Comparison of ENCODE assay signal across 20 cellular contexts in the genomic region with DNA sequence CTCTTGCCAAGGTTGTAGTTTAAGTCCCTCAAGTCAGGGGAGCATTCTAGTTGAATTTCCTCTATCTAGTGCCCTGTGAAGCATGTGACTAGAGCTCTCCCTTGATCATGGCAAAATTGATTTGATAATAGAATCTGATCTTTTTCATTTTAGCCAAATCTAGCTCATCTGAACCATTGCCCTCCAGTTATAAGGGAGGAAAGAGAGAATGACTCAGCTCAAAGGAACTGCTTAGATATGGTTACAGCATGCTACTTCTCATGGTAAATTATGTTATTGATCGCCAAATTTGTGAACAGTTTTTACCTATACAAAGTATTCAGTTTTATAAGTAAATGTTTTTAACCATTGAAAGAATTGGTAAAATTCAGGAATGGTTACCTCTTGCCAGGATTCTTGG.
"Had no signal": no experiment of that assay in that cellular context is flagged by ENCODE, and none has a peak within 500 bp of the region (broad histone marks: within the 10 kb centered on the region; RNA-seq: fewer than 3 reads in every experiment).

No MANE protein-coding gene starts in this region.

- FAIRE-seq: endothelial cell of umbilical vein, frontal cortex had no signal

- H3K27me3 ChIP-seq: spleen, tibial artery, upper lobe of left lung, uterus had no signal

- H3K4me1 ChIP-seq: heart left ventricle, left ventricle myocardium inferior, lower lobe of right lung, spleen, tibial artery, upper lobe of left lung, uterus had no signal

- H3K36me3 ChIP-seq: heart left ventricle, left ventricle myocardium inferior, lower lobe of right lung, spleen, tibial artery, upper lobe of left lung, uterus had no signal

- H3K27ac ChIP-seq: heart left ventricle, left ventricle myocardium inferior, lower lobe of right lung, spleen, tibial artery, upper lobe of left lung, uterus had no signal

- H3K9me3 ChIP-seq: heart left ventricle, left ventricle myocardium inferior, lower lobe of right lung, spleen, tibial artery, uterus had no signal

- DNase-seq: effector CD4-positive, alpha-beta T cell; endodermal cell; erythroblast; heart left ventricle; hippocampal formation; islet precursor cell; left cardiac atrium; left ventricle myocardium inferior; lower lobe of right lung; natural killer cell; posterior cingulate gyrus; spleen; stimulated activated CD4-positive, alpha-beta T cell treated with anti-CD3 and anti-CD28 coated beads, Interleukin-15, amount 100 ng/mL, for 24 hours; stimulated activated CD4-positive, alpha-beta T cell treated with anti-CD3 and anti-CD28 coated beads, Interleukin-1b, Interleukin-23, amount 100 ng/mL, for 48 hours; stimulated activated CD4-positive, alpha-beta T cell treated with anti-CD3 and anti-CD28 coated beads, Interleukin-4, amount 100 ng/mL, for 24 hours; tibial artery; upper lobe of left lung; uterus had no signal

- H3K4me3 ChIP-seq: heart left ventricle, left ventricle myocardium inferior, lower lobe of right lung, spleen, tibial artery, upper lobe of left lung, uterus had no signal
